In the genomic region with DNA sequence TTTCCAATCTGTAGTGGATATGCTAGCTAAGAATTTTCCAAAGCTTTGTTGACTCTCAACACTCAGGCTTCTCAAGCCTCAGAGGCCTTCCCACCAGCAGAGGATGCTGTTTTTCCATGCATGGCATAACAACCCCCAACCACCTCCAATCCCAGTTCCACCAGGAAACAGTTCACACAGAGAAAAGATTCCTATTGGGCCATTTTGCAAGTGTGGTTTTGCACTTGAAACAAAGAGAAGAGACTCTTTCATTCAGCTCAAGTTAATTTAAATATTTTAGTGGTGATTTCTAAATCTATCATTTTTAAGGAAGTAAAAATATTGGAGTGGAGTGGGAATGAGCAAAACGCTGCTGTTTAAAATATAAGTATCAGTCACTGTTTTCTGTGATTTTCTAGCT, we compare ENCODE assay signal across 8 cellular contexts.
DNase-seq lines count a peak whose midpoint lies in the region; ATAC-seq and TF ChIP-seq lines count a peak whose summit lies in the region.

No MANE protein-coding gene starts in this region.

- no peak overlapping the region for H3K27ac ChIP-seq in adrenal gland
- no peak overlapping the region for H3K27ac ChIP-seq in right cardiac atrium (ENCODE audit: low read length)
- H3K27ac ChIP-seq in gastrocnemius medialis, result no peak overlapping the region
- H3K27ac ChIP-seq in CD4-positive, alpha-beta memory T cell (ENCODE audit: low read depth, low read length), result no peak overlapping the region

- H3K27me3 ChIP-seq in adrenal gland (no peaks in the 10 kb centered on the region), right cardiac atrium (ENCODE audit: control insufficient read depth, insufficient read depth) (no peaks in the 10 kb centered on the region), gastrocnemius medialis (no peaks in the 10 kb centered on the region)
- H3K27me3 ChIP-seq in CD4-positive, alpha-beta memory T cell (ENCODE audit: insufficient read depth, low read length), result no peaks in the 10 kb centered on the region

- TF ChIP-seq CTCF in adrenal gland (IDR thresholded peaks at IDR 0.05), result peak; percentile 65 to 95 (median 90)
- peak; percentile 46 to 72 (median 57) for TF ChIP-seq CTCF in gastrocnemius medialis (IDR thresholded peaks at IDR 0.05 in 4 of 5, conservative IDR thresholded peaks at IDR 0.05 in 1 of 5)

- DNase-seq in GM03348 (ENCODE audit: low spot score) (peak; percentile 76), NCI-H2029 treated with DMSO at 0.1 percent for 48 hours (lab: John Stamatoyannopoulos, UW) (peak; percentile 47), adrenal gland (peak; percentile 58 to 87 (median 74)), right cardiac atrium (peak in 2 of 3 donors; percentile 55 to 80), gastrocnemius medialis (peak; percentile 22 to 23)
- no peak for DNase-seq in activated naive CD4-positive, alpha-beta T cell treated with anti-CD3 and anti-CD28 coated beads for 36 hours
- no peak for DNase-seq in CD4-positive, alpha-beta memory T cell

- H3K36me3 ChIP-seq in adrenal gland (replicated peaks in 1 of 2), result no peaks in the 10 kb centered on the region
- no peaks in the 10 kb centered on the region for H3K36me3 ChIP-seq in gastrocnemius medialis
- no peaks in the 10 kb centered on the region for H3K36me3 ChIP-seq in CD4-positive, alpha-beta memory T cell (ENCODE audit: insufficient read depth, low read length)

- intact Hi-C loops in adrenal gland (cut with DNase I), result loop anchor here in 1 of 2 donors (5.0 kb wide), 1 partner anchor 148 kb away; no protein-coding TSS in a partner anchor
- intact Hi-C loops in right cardiac atrium (cut with DNase I), result no loop called here
- intact Hi-C loops in gastrocnemius medialis (cut with DNase I; ENCODE audit: low total_unique reads), result loop anchor here (2.0 kb wide), 3 partner anchors 106 to 954 kb away; a partner anchor contains a TSS
- intact Hi-C loops in activated naive CD4-positive, alpha-beta T cell treated with anti-CD3 and anti-CD28 coated beads for 36 hours (cut with micrococcal nuclease), result no loop called here
- intact Hi-C loops in CD4-positive, alpha-beta memory T cell (cut with micrococcal nuclease), result no loop called here

- H3K27ac Mint-ChIP-seq in activated naive CD4-positive, alpha-beta T cell treated with anti-CD3 and anti-CD28 coated beads for 36 hours, result no peak overlapping the region
- no peak overlapping the region for H3K27ac Mint-ChIP-seq in CD4-positive, alpha-beta memory T cell

- H3K4me1 ChIP-seq in adrenal gland (replicated peaks in 1 of 2) (no peaks in the 10 kb centered on the region), right cardiac atrium (ENCODE audit: control insufficient read depth, insufficient read depth, low read length) (no peaks in the 10 kb centered on the region), gastrocnemius medialis (no peaks in the 10 kb centered on the region)
- no peaks in the 10 kb centered on the region for H3K4me1 ChIP-seq in CD4-positive, alpha-beta memory T cell (ENCODE audit: insufficient read depth, low read length)

- TF ChIP-seq POLR2A in adrenal gland (IDR thresholded peaks at IDR 0.05) (no peak), gastrocnemius medialis (IDR thresholded peaks at IDR 0.05) (no peak)

- H3K4me1 Mint-ChIP-seq in activated naive CD4-positive, alpha-beta T cell treated with anti-CD3 and anti-CD28 coated beads for 36 hours (ENCODE audit: low read depth), result no peaks in the 10 kb centered on the region
- H3K4me1 Mint-ChIP-seq in CD4-positive, alpha-beta memory T cell, result no peaks in the 10 kb centered on the region

- POLR2A ChIA-PET in CD4-positive, alpha-beta memory T cell (lab: Charles Lee; ENCODE audit: partially characterized antibody), result no interaction called here

- H3K9me3 Mint-ChIP-seq in activated naive CD4-positive, alpha-beta T cell treated with anti-CD3 and anti-CD28 coated beads for 36 hours, result no peaks in the 10 kb centered on the region
- peaks cover 0 to 5% (median 0%) of the 10 kb centered on the region in 8 donors for H3K9me3 Mint-ChIP-seq in CD4-positive, alpha-beta memory T cell

- ATAC-seq in right cardiac atrium (peak; percentile 90 to 94), gastrocnemius medialis (peak; percentile 27 to 58), HG03442 (IDR thresholded peaks at IDR 0.05; ENCODE audit: unreplicated experiment) (no peak)

- WGBS in adrenal gland, 4 donors, result 55 to 72% (median 60%) methylated on average over 1 of the region's 1 CpG
- WGBS in right cardiac atrium, result 39% methylated on average over 1 of the region's 1 CpG

- H3K4me3 Mint-ChIP-seq in activated naive CD4-positive, alpha-beta T cell treated with anti-CD3 and anti-CD28 coated beads for 36 hours, result no peak overlapping the region
- no peak overlapping the region for H3K4me3 Mint-ChIP-seq in CD4-positive, alpha-beta memory T cell

- no peaks in the 10 kb centered on the region for H3K36me3 Mint-ChIP-seq in activated naive CD4-positive, alpha-beta T cell treated with anti-CD3 and anti-CD28 coated beads for 36 hours (ENCODE audit: low read depth)
- H3K36me3 Mint-ChIP-seq in CD4-positive, alpha-beta memory T cell, result no peaks in the 10 kb centered on the region

- H3K27me3 Mint-ChIP-seq in activated naive CD4-positive, alpha-beta T cell treated with anti-CD3 and anti-CD28 coated beads for 36 hours (ENCODE audit: low read depth), result peaks cover 12% of the 10 kb centered on the region
- peaks cover 4 to 7% of the 10 kb centered on the region in 2 donors for H3K27me3 Mint-ChIP-seq in CD4-positive, alpha-beta memory T cell

- in situ Hi-C loops in gastrocnemius medialis (cut with MboI; ENCODE audit: low sequenced_read_pairs in 4 of 4), result no loop called here

- H3K9me3 ChIP-seq in adrenal gland (replicated peaks in 1 of 3) (no peaks in the 10 kb centered on the region), right cardiac atrium (ENCODE audit: control insufficient read depth, low read length) (no peaks in the 10 kb centered on the region), gastrocnemius medialis (no peaks in the 10 kb centered on the region)
- H3K9me3 ChIP-seq in CD4-positive, alpha-beta memory T cell (ENCODE audit: control insufficient read depth in 1 of 2, low read length in 2 of 2), result no peaks in the 10 kb centered on the region

- no peak overlapping the region for H3K4me3 ChIP-seq in adrenal gland
- no peak overlapping the region for H3K4me3 ChIP-seq in right cardiac atrium (ENCODE audit: low read length)
- no peak overlapping the region for H3K4me3 ChIP-seq in gastrocnemius medialis
- no peak overlapping the region for H3K4me3 ChIP-seq in CD4-positive, alpha-beta memory T cell (ENCODE audit: low read length in 2 of 2)

- CTCF ChIA-PET in activated naive CD4-positive, alpha-beta T cell treated with anti-CD3 and anti-CD28 coated beads for 36 hours (lab: Charles Lee), result interaction anchor here (0.6 kb wide), 1 partner anchor 87 kb away, joined by 7 read pairs; no protein-coding TSS in a partner anchor
- CTCF ChIA-PET in CD4-positive, alpha-beta memory T cell (lab: Charles Lee; ENCODE audit: partially characterized antibody), result no interaction called here

Comparison
In these comparisons a context has a peak if more than half of its experiments do, and no peak if none do; other contexts are left out.
1. DNase-seq: peak in GM03348 (single experiment), NCI-H2029 treated with DMSO at 0.1 percent for 48 hours (single experiment), adrenal gland (7 of 7), right cardiac atrium (2 of 3) and gastrocnemius medialis (2 of 2); none in activated naive CD4-positive, alpha-beta T cell treated with anti-CD3 and anti-CD28 coated beads for 36 hours (single experiment) and CD4-positive, alpha-beta memory T cell (0 of 5).